ENCODE assay signal across 19 cellular contexts in genomic region chr13:95697052-95697680, GRCh38. TPM values are rescaled to one million over a fixed set of nuclear protein-coding genes. Genes with fewer than 3 reads are reported as not detected.
"Had no signal": no experiment of that assay in that cellular context is flagged by ENCODE, and none has a peak within 500 bp of the region (broad histone marks: within the 10 kb centered on the region; RNA-seq: fewer than 3 reads in every experiment).

No MANE protein-coding gene starts in this region.

- H3K4me1 ChIP-seq: lower lobe of right lung had no signal

- H3K27me3 ChIP-seq: esophagus squamous epithelium, gastroesophageal sphincter, sigmoid colon, stomach had no signal

- H3K36me3 ChIP-seq: esophagus squamous epithelium, gastroesophageal sphincter, left ventricle myocardium inferior, lower lobe of right lung, sigmoid colon had no signal

- H3K9me3 ChIP-seq: left ventricle myocardium inferior, lower lobe of right lung, sigmoid colon had no signal

- H3K27ac Mint-ChIP-seq: naive thymus-derived CD4-positive, alpha-beta T cell had no signal

- ATAC-seq: gastroesophageal sphincter, lower lobe of right lung had no signal

- H3K9ac ChIP-seq: parathyroid adenoma had no signal

- H3K27ac ChIP-seq: esophagus squamous epithelium, gastroesophageal sphincter, lower lobe of right lung, parathyroid adenoma, psoas muscle, sigmoid colon, skin epidermis, stomach had no signal

- H3K27me3 Mint-ChIP-seq: naive thymus-derived CD4-positive, alpha-beta T cell had no signal

- DNase-seq: effector memory CD4-positive, alpha-beta T cell; esophagus squamous epithelium; glutamatergic neuron; islet precursor cell; left ventricle myocardium inferior; lower lobe of right lung; naive thymus-derived CD4-positive, alpha-beta T cell; nephron progenitor cell; psoas muscle; retina; sigmoid colon; stimulated activated CD4-positive, alpha-beta T cell treated with anti-CD3 and anti-CD28 coated beads, Interleukin-2, amount 100 ng/mL, for 24 hours; stimulated activated CD4-positive, alpha-beta T cell treated with anti-CD3 and anti-CD28 coated beads, Interleukin-4, amount 100 ng/mL, for 4 hours; stimulated activated naive CD4-positive, alpha-beta T cell; stomach; substantia nigra had no signal

- H3K4me3 ChIP-seq: esophagus squamous epithelium, gastroesophageal sphincter, left ventricle myocardium inferior, lower lobe of right lung, psoas muscle, sigmoid colon, skin epidermis, stomach had no signal

- H3K9me3 Mint-ChIP-seq: nephron progenitor cell had no signal

- H3K4me3 Mint-ChIP-seq: nephron progenitor cell had no signal

RNA-seq across cellular contexts. Expression of gene DZIP1, which starts 52.7 kb away (rescaled TPM):
- total RNA-seq: naive thymus-derived CD4-positive, alpha-beta T cell had no signal
- polyA plus RNA-seq: naive thymus-derived CD4-positive, alpha-beta T cell had no signal
